In the genomic region with DNA sequence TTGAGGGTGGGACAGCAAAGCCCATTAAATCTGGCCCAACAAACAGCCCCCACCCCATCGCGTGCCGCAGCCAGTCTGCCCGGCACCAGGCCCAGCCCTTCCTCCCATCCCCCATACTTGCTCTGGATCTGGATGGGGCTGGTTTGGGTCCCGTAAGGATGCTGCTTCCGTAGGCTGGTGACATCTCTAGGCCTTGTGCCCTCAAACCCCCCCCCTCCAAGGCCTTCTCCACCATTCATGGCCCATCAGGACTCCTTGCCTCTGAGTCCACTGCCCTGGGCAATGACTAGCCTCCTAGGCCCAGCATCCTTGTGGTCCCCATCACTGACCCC, we compare ENCODE assay signal across 13 cellular contexts. TPM values are rescaled to one million over a fixed set of nuclear protein-coding genes. Genes with fewer than 3 reads are reported as not detected.
A peak's percentile ranks its signal among the peaks of the same experiment; 100 is the strongest.
DNase-seq lines count a peak whose midpoint lies in the region; ATAC-seq and TF ChIP-seq lines count a peak whose summit lies in the region.
"Had no signal": no experiment of that assay in that cellular context is flagged by ENCODE, and none has a peak within 500 bp of the region (broad histone marks: within the 10 kb centered on the region; RNA-seq: fewer than 3 reads in every experiment).

No MANE protein-coding gene starts in this region.

- H3K27me3 Mint-ChIP-seq in Caco-2 (ENCODE audit: insufficient read depth, unreplicated experiment): no peaks in the 10 kb centered on the region

- H2AK5ac ChIP-seq in neuronal stem cell (ENCODE audit: low read depth, low read length): peak overlapping the region; percentile 99

- H3K4me3 Mint-ChIP-seq in Caco-2 (ENCODE audit: unreplicated experiment): peak overlapping the region; percentile 75

- ATAC-seq in HG03095 (IDR thresholded peaks at IDR 0.05; ENCODE audit: unreplicated experiment) (no peak), GM18498 (IDR thresholded peaks at IDR 0.05; ENCODE audit: unreplicated experiment) (no peak)

- H3K27ac Mint-ChIP-seq in Caco-2 (ENCODE audit: unreplicated experiment): no peak overlapping the region

- peaks cover 14% of the 10 kb centered on the region for H3K79me1 ChIP-seq in neuronal stem cell (ENCODE audit: low read depth, low read length)

- BruUV-seq in Caco-2 (replicated peaks; lab: Mats Ljungman, UMichigan): no TSS peak

- intact Hi-C loops in Caco-2 (cut with micrococcal nuclease; ENCODE audit: unreplicated experiment): no loop called here

- H2AFZ ChIP-seq in neuronal stem cell (ENCODE audit: low read length): no peak overlapping the region

- POLR2A ChIA-PET in Caco-2 (lab: Charles Lee): no interaction called here

- H2BK120ac ChIP-seq in neuronal stem cell (ENCODE audit: low read depth, low read length): no peak overlapping the region

- DNase-seq in Caco-2 (no peak), NT2/D1 (ENCODE audit: low read depth, low spot score) (no peak), neuronal stem cell (ENCODE audit: low spot score) (no peak), RKO (ENCODE audit: low spot score) (no peak), iPS-NIHi7 (ENCODE audit: extremely low spot score) (no peak)
- DNase-seq in effector memory CD4-positive, alpha-beta T cell: no peak
- DNase-seq: activated CD4-positive, alpha-beta T cell treated with anti-CD3 and anti-CD28 coated beads for 1 hour; DMS153; NCI-H187 treated with DMSO at 0.1 percent for 48 hours had no signal

- H3K9me3 ChIP-seq in Caco-2: no peaks in the 10 kb centered on the region
- peaks cover 7% of the 10 kb centered on the region; the same call in 1 of the 2 replicates for H3K9me3 ChIP-seq in NT2/D1 (ENCODE audit: insufficient read depth, low read length)
- H3K9me3 ChIP-seq in effector memory CD4-positive, alpha-beta T cell (ENCODE audit: control insufficient read depth, low read length): no peaks in the 10 kb centered on the region
- peaks cover 1 to 7% of the 10 kb centered on the region in 2 donors for H3K9me3 ChIP-seq in neuronal stem cell (replicated peaks in 1 of 2; ENCODE audit: control insufficient read depth in 2 of 2, insufficient read depth in 1 of 2, low read depth in 1 of 2, low read length in 2 of 2)
- H3K9me3 ChIP-seq: ovary had no signal

- no peak overlapping the region for H3K4me2 ChIP-seq in neuronal stem cell (ENCODE audit: insufficient read depth, low read length, poor library complexity, severe bottlenecking)

- peak overlapping the region; percentile 83 for H2BK15ac ChIP-seq in neuronal stem cell (ENCODE audit: low read length)

- H3K9ac ChIP-seq in NT2/D1 (ENCODE audit: insufficient read length, low read depth) (peak overlapping the region; percentile 70), neuronal stem cell (ENCODE audit: low read depth, low read length, poor library complexity) (no peak overlapping the region)

- H3K36me3 ChIP-seq in Caco-2 (ENCODE audit: control insufficient read depth, insufficient read depth, low read length): no peaks in the 10 kb centered on the region
- peaks cover 31% of the 10 kb centered on the region for H3K36me3 ChIP-seq in NT2/D1 (ENCODE audit: insufficient read depth, insufficient read length, low read length)
- H3K36me3 ChIP-seq in effector memory CD4-positive, alpha-beta T cell (ENCODE audit: control insufficient read depth, insufficient read depth, low read length): no peaks in the 10 kb centered on the region
- H3K36me3 ChIP-seq in neuronal stem cell (replicated peaks in 1 of 2; ENCODE audit: control insufficient read depth in 2 of 2, insufficient read depth in 2 of 2, low read length in 2 of 2): peaks cover 0 to 5% of the 10 kb centered on the region in 2 donors
- H3K36me3 ChIP-seq: ovary had no signal

- peaks cover 27% of the 10 kb centered on the region for H3K4me1 ChIP-seq in Caco-2
- peaks cover 33% of the 10 kb centered on the region for H3K4me1 ChIP-seq in NT2/D1 (ENCODE audit: insufficient read depth, insufficient read length)
- peaks cover 30% of the 10 kb centered on the region for H3K4me1 ChIP-seq in effector memory CD4-positive, alpha-beta T cell (ENCODE audit: control insufficient read depth, insufficient read depth, low read length, poor library complexity, severe bottlenecking)
- H3K4me1 ChIP-seq in neuronal stem cell (ENCODE audit: control insufficient read depth in 2 of 2, insufficient read depth in 1 of 2, low read depth in 1 of 2, low read length in 2 of 2): peaks cover 8 to 26% of the 10 kb centered on the region in 2 donors

- H3K18ac ChIP-seq in neuronal stem cell (ENCODE audit: low read length): peak overlapping the region; percentile 93

- H4K8ac ChIP-seq in neuronal stem cell (ENCODE audit: low read depth, low read length): peak overlapping the region; percentile 84

- H3K4me1 Mint-ChIP-seq in Caco-2 (ENCODE audit: low read depth, unreplicated experiment): peaks cover 7% of the 10 kb centered on the region

- peak overlapping the region; percentile 93 for H3K27ac ChIP-seq in effector memory CD4-positive, alpha-beta T cell (ENCODE audit: insufficient read depth, low read length, poor library complexity, severe bottlenecking)
- no peak overlapping the region for H3K27ac ChIP-seq in neuronal stem cell (replicated peaks; ENCODE audit: low read length)
- H3K27ac ChIP-seq: ovary had no signal

- H2BK12ac ChIP-seq in neuronal stem cell (ENCODE audit: low read length): peak overlapping the region; percentile 68

- H3K36me3 Mint-ChIP-seq in Caco-2 (ENCODE audit: insufficient read depth, unreplicated experiment): peaks cover 24% of the 10 kb centered on the region

- no peaks in the 10 kb centered on the region for H3K9me3 Mint-ChIP-seq in Caco-2 (ENCODE audit: unreplicated experiment)

- CTCF ChIA-PET in Caco-2 (lab: Charles Lee): interaction anchor here (1.5 kb wide), 1 partner anchor 44 kb away, joined by 5 read pairs; no protein-coding TSS in a partner anchor

- WGBS in neuronal stem cell (ENCODE audit: extremely low coverage in 2 of 2, insufficient read length in 2 of 2, insufficient replicate concordance in 1 of 2), 2 donors: no CpG with 5 or more reads among the region's 6 CpGs

- H3K14ac ChIP-seq in neuronal stem cell (ENCODE audit: low read length): peak overlapping the region; percentile 21

- peak overlapping the region; percentile 57 for H2BK5ac ChIP-seq in neuronal stem cell (ENCODE audit: low read length)

- H3K4ac ChIP-seq in neuronal stem cell (ENCODE audit: low read length): peak overlapping the region; percentile 99

- peak overlapping the region; percentile 93 for H3K4me3 ChIP-seq in Caco-2 (ENCODE audit: low read depth, low read length)
- no peak overlapping the region for H3K4me3 ChIP-seq in NT2/D1 (ENCODE audit: insufficient read length, low read depth)
- no peak overlapping the region for H3K4me3 ChIP-seq in effector memory CD4-positive, alpha-beta T cell (ENCODE audit: insufficient read depth, low read depth, low read length, poor library complexity, severe bottlenecking)
- H3K4me3 ChIP-seq in neuronal stem cell (ENCODE audit: low read length in 2 of 2): peak overlapping the region in 1 of 2 donors; percentile 26

- H3K27me3 ChIP-seq in Caco-2 (replicated peaks; ENCODE audit: control insufficient read depth, insufficient read depth, low read length) (no peaks in the 10 kb centered on the region), NT2/D1 (ENCODE audit: insufficient read depth, insufficient read length) (no peaks in the 10 kb centered on the region), neuronal stem cell (ENCODE audit: control insufficient read depth in 3 of 3, insufficient read depth in 3 of 3, low read depth in 1 of 3, low read length in 3 of 3) (peaks cover 0 to 67% (median 0%) of the 10 kb centered on the region in 3 experiments)
- H3K27me3 ChIP-seq in effector memory CD4-positive, alpha-beta T cell (replicated peaks; ENCODE audit: control insufficient read depth, insufficient read depth, low read length, poor library complexity, severe bottlenecking): no peaks in the 10 kb centered on the region
- H3K27me3 ChIP-seq: ovary had no signal

- H4K91ac ChIP-seq in neuronal stem cell (ENCODE audit: low read depth, low read length, poor library complexity): no peak overlapping the region

- TF ChIP-seq CTCF in Caco-2 (IDR thresholded peaks at IDR 0.05; ENCODE audit: insufficient read depth in 1 of 2, low read depth in 1 of 2, low read length in 1 of 2, severe bottlenecking in 1 of 2, unreplicated experiment in 1 of 2): no peak

- peak overlapping the region; percentile 62 for H3K23ac ChIP-seq in neuronal stem cell (ENCODE audit: low read depth, low read length, poor library complexity)

RNA-seq across cellular contexts. Expression of gene FAM83G, which starts 0.8 kb away (rescaled TPM):
- 24.3 and 28.1 TPM in 2 replicates for total RNA-seq in Caco-2 (2022)
- polyA plus RNA-seq in neuronal stem cell (2013, experiment 1 of 2): 9.5 TPM
- 9.7 TPM for polyA plus RNA-seq in neuronal stem cell (2013, experiment 2 of 2)

RNA-seq across cellular contexts. Expression of gene GRAP, which starts 41.3 kb away (rescaled TPM):
- 0.50 TPM in 1 of 2 replicates, not detected in the other for total RNA-seq in Caco-2 (2022)
- 0.08 TPM for polyA plus RNA-seq in neuronal stem cell (2013, experiment 1 of 2)
- polyA plus RNA-seq in neuronal stem cell (2013, experiment 2 of 2): 0.11 TPM
- total RNA-seq: RPMI7951 had no signal

RNA-seq across cellular contexts. Expression of gene SLC5A10, which starts 53.4 kb away (rescaled TPM):
- total RNA-seq in Caco-2 (2022): 0.19 and 0.27 TPM in 2 replicates
- polyA plus RNA-seq in neuronal stem cell (2013, experiment 1 of 2): under 0.01 TPM
- polyA plus RNA-seq in neuronal stem cell (2013, experiment 2 of 2): not detected
- total RNA-seq: RPMI7951 had no signal
